8 cellular contexts compared by ENCODE assay signal in genomic region chr17:64920026-64920418, GRCh38. TPM values are rescaled to one million over a fixed set of nuclear protein-coding genes. Genes with fewer than 3 reads are reported as not detected.
A peak's percentile ranks its signal among the peaks of the same experiment; 100 is the strongest.
DNase-seq lines count a peak whose midpoint lies in the region; ATAC-seq and TF ChIP-seq lines count a peak whose summit lies in the region.

No MANE protein-coding gene starts in this region.

- no peaks in the 10 kb centered on the region for H3K27me3 ChIP-seq in adrenal gland

- H3K27ac ChIP-seq in adrenal gland = peak overlapping the region; percentile 57 to 95 (median 94)

- peaks cover 2% of the 10 kb centered on the region for H3K36me3 Mint-ChIP-seq in activated CD8-positive, alpha-beta memory T cell treated with anti-CD3 and anti-CD28 coated beads, Interleukin-2, amount 10 ng/mL, durations not matched to agents 7 days and 5 days
- H3K36me3 Mint-ChIP-seq in stimulated activated naive B cell treated with anti-CD40 and anti-IgM and Interleukin-4, amounts not matched to agents 10 μg/mL and 1 μg/mL and 100 μg/mL, for 72 hours = peaks cover 2 to 3% of the 10 kb centered on the region in 2 donors

- DNase-seq in activated CD8-positive, alpha-beta memory T cell treated with anti-CD3 and anti-CD28 coated beads, Interleukin-2, amount 10 ng/mL, durations not matched to agents 7 days and 5 days = no peak
- DNase-seq in activated CD8-positive, alpha-beta memory T cell treated with anti-CD3 and anti-CD28 coated beads, Interleukin-2, amount 50 U/mL, for 48 hours = no peak
- peak in 5 of 7 donors; percentile 21 to 47 (median 36) for DNase-seq in adrenal gland
- DNase-seq in islet precursor cell = peak; percentile 63
- DNase-seq in stimulated activated naive B cell treated with anti-CD40 and anti-IgM and Interleukin-4, amounts not matched to agents 10 μg/mL and 1 μg/mL and 100 μg/mL, for 72 hours = no peak
- no peak for DNase-seq in NCI-H187 (lab: John Stamatoyannopoulos, UW)
- DNase-seq in HUDEP-2 (lab: John Stamatoyannopoulos, UW; ENCODE audit: unreplicated experiment in 76 of 76) = no peak

- H3K9me3 ChIP-seq in adrenal gland (replicated peaks in 1 of 3) = no peaks in the 10 kb centered on the region

- H3K9me3 Mint-ChIP-seq in activated CD8-positive, alpha-beta memory T cell treated with anti-CD3 and anti-CD28 coated beads, Interleukin-2, amount 10 ng/mL, durations not matched to agents 7 days and 5 days (ENCODE audit: low read depth) = no peaks in the 10 kb centered on the region
- H3K9me3 Mint-ChIP-seq in stimulated activated naive B cell treated with anti-CD40 and anti-IgM and Interleukin-4, amounts not matched to agents 10 μg/mL and 1 μg/mL and 100 μg/mL, for 72 hours = no peaks in the 10 kb centered on the region

- H3K27me3 Mint-ChIP-seq in activated CD8-positive, alpha-beta memory T cell treated with anti-CD3 and anti-CD28 coated beads, Interleukin-2, amount 10 ng/mL, durations not matched to agents 7 days and 5 days = no peaks in the 10 kb centered on the region
- no peaks in the 10 kb centered on the region for H3K27me3 Mint-ChIP-seq in stimulated activated naive B cell treated with anti-CD40 and anti-IgM and Interleukin-4, amounts not matched to agents 10 μg/mL and 1 μg/mL and 100 μg/mL, for 72 hours

- H3K27ac Mint-ChIP-seq in activated CD8-positive, alpha-beta memory T cell treated with anti-CD3 and anti-CD28 coated beads, Interleukin-2, amount 10 ng/mL, durations not matched to agents 7 days and 5 days = peak overlapping the region; percentile 85
- H3K27ac Mint-ChIP-seq in stimulated activated naive B cell treated with anti-CD40 and anti-IgM and Interleukin-4, amounts not matched to agents 10 μg/mL and 1 μg/mL and 100 μg/mL, for 72 hours = peak overlapping the region; percentile 95

- peaks cover 0 to 4% of the 10 kb centered on the region in 2 donors for H3K4me1 ChIP-seq in adrenal gland (replicated peaks in 1 of 2)

- intact Hi-C loops in adrenal gland (cut with DNase I) = no loop called here

- peak overlapping the region in 2 of 4 donors; percentile 60 to 86 for H3K4me3 ChIP-seq in adrenal gland

- WGBS in adrenal gland, 4 donors = 78 to 85% (median 82%) methylated on average over 9 of the region's 9 CpGs

- H3K4me3 Mint-ChIP-seq in activated CD8-positive, alpha-beta memory T cell treated with anti-CD3 and anti-CD28 coated beads, Interleukin-2, amount 10 ng/mL, durations not matched to agents 7 days and 5 days = peak overlapping the region; percentile 78
- H3K4me3 Mint-ChIP-seq in stimulated activated naive B cell treated with anti-CD40 and anti-IgM and Interleukin-4, amounts not matched to agents 10 μg/mL and 1 μg/mL and 100 μg/mL, for 72 hours = peak overlapping the region; percentile 87 to 93

- H3K4me1 Mint-ChIP-seq in activated CD8-positive, alpha-beta memory T cell treated with anti-CD3 and anti-CD28 coated beads, Interleukin-2, amount 10 ng/mL, durations not matched to agents 7 days and 5 days = peaks cover 21% of the 10 kb centered on the region
- peaks cover 22 to 38% of the 10 kb centered on the region in 2 donors for H3K4me1 Mint-ChIP-seq in stimulated activated naive B cell treated with anti-CD40 and anti-IgM and Interleukin-4, amounts not matched to agents 10 μg/mL and 1 μg/mL and 100 μg/mL, for 72 hours

- TF ChIP-seq POLR2A in adrenal gland (IDR thresholded peaks at IDR 0.05) = no peak

- ATAC-seq in activated CD8-positive, alpha-beta memory T cell treated with anti-CD3 and anti-CD28 coated beads, Interleukin-2, amount 10 ng/mL, durations not matched to agents 7 days and 5 days = no peak
- ATAC-seq in stimulated activated naive B cell treated with anti-CD40 and anti-IgM and Interleukin-4, amounts not matched to agents 10 μg/mL and 1 μg/mL and 100 μg/mL, for 72 hours (replicated peaks) = peak in 1 of 2 donors; percentile 5
- ATAC-seq in HG03439 (IDR thresholded peaks at IDR 0.05; ENCODE audit: unreplicated experiment) = no peak

- CTCF ChIA-PET in activated CD8-positive, alpha-beta memory T cell treated with anti-CD3 and anti-CD28 coated beads, Interleukin-2, amount 10 ng/mL, durations not matched to agents 7 days and 5 days (lab: Charles Lee) = interaction anchor here (0.6 to 2.1 kb wide), 11 partner anchors 9 to 261 kb away, joined by 3 to 9 read pairs (median 7); no protein-coding TSS in a partner anchor

- peak in 1 of 6 experiments; percentile 9 for TF ChIP-seq CTCF in adrenal gland (IDR thresholded peaks at IDR 0.05)

- H3K36me3 ChIP-seq in adrenal gland (replicated peaks in 1 of 2) = no peaks in the 10 kb centered on the region

RNA-seq across cellular contexts. Expression of gene LRRC37A3, which starts 0.7 kb away (rescaled TPM):
- total RNA-seq in activated CD8-positive, alpha-beta memory T cell treated with anti-CD3 and anti-CD28 coated beads, Interleukin-2, amount 10 ng/mL, durations not matched to agents 7 days and 5 days = 10 to 100 TPM; 12.6 to 22.5 TPM
- total RNA-seq in adrenal gland = 10 to 100 TPM in 1 of 8 donors, 1 to 10 TPM in 7; 1.4 to 11.4 (median 5.6) TPM
- polyA plus RNA-seq in adrenal gland = 10 to 100 TPM in 2 of 3 donors, 1 to 10 TPM in 1; 4.9 to 19.1 (median 10.3) TPM

Comparison
In these comparisons a context has a peak if more than half of its experiments do, and no peak if none do; other contexts are left out.
1. DNase-seq: peak in adrenal gland (5 of 7) and islet precursor cell (single experiment); none in activated CD8-positive, alpha-beta memory T cell treated with anti-CD3 and anti-CD28 coated beads, Interleukin-2, amount 10 ng/mL, durations not matched to agents 7 days and 5 days (single experiment), activated CD8-positive, alpha-beta memory T cell treated with anti-CD3 and anti-CD28 coated beads, Interleukin-2, amount 50 U/mL, for 48 hours (single experiment), stimulated activated naive B cell treated with anti-CD40 and anti-IgM and Interleukin-4, amounts not matched to agents 10 μg/mL and 1 μg/mL and 100 μg/mL, for 72 hours (single experiment), NCI-H187 (0 of 2) and HUDEP-2 (0 of 76).